In genomic region chr5:122653087-122654017, GRCh38 we compare ENCODE assay signal across 18 cellular contexts.
A peak's percentile ranks its signal among the peaks of the same experiment; 100 is the strongest.
DNase-seq lines count a peak whose midpoint lies in the region; ATAC-seq and TF ChIP-seq lines count a peak whose summit lies in the region.
"Had no signal": no experiment of that assay in that cellular context is flagged by ENCODE, and none has a peak within 500 bp of the region (broad histone marks: within the 10 kb centered on the region; RNA-seq: fewer than 3 reads in every experiment).

No MANE protein-coding gene starts in this region.

- H3K27me3 ChIP-seq in adrenal gland (no peaks in the 10 kb centered on the region), lower lobe of right lung (ENCODE audit: low read depth) (no peaks in the 10 kb centered on the region)
- H3K27me3 ChIP-seq: gastroesophageal sphincter, neural progenitor cell had no signal

- H3K27ac ChIP-seq in adrenal gland (no peak overlapping the region), lower lobe of right lung (no peak overlapping the region)
- H3K27ac ChIP-seq: gastroesophageal sphincter, neural progenitor cell had no signal

- H3K4me3 ChIP-seq in adrenal gland: no peak overlapping the region
- no peak overlapping the region for H3K4me3 ChIP-seq in lower lobe of right lung
- H3K4me3 ChIP-seq: gastroesophageal sphincter, neural progenitor cell had no signal

- H3K36me3 Mint-ChIP-seq in WTC11: no peaks in the 10 kb centered on the region
- H3K36me3 Mint-ChIP-seq: brain; CD4-positive, alpha-beta memory T cell; IgD-negative memory B cell; neural progenitor cell had no signal

- ATAC-seq in lower lobe of right lung (no peak), WTC11 (no peak)
- ATAC-seq: activated CD4-positive, CD25-positive, alpha-beta regulatory T cell treated with anti-CD3 and anti-CD28 coated beads, Interleukin-2, amount 50 U/mL, for 24 hours; gastroesophageal sphincter; right cardiac atrium had no signal

- no peaks in the 10 kb centered on the region for H3K4me1 Mint-ChIP-seq in WTC11
- H3K4me1 Mint-ChIP-seq: brain; CD4-positive, alpha-beta memory T cell; neural progenitor cell had no signal

- no peak for TF ChIP-seq POLR2A in adrenal gland (IDR thresholded peaks at IDR 0.05)

- no peak for TF ChIP-seq CTCF in adrenal gland (IDR thresholded peaks at IDR 0.05)
- TF ChIP-seq CTCF in lower lobe of right lung (IDR thresholded peaks at IDR 0.05): no peak
- TF ChIP-seq CTCF in WTC11 (IDR thresholded peaks at IDR 0.05): no peak

- H3K27me3 Mint-ChIP-seq in WTC11 (ENCODE audit: low read depth): no peaks in the 10 kb centered on the region
- H3K27me3 Mint-ChIP-seq: IgD-negative memory B cell had no signal

- POLR2A ChIA-PET in WTC11 (lab: Charles Lee): no interaction called here

- intact Hi-C loops in adrenal gland (cut with DNase I): no loop called here
- intact Hi-C loops in lower lobe of right lung (cut with DNase I): no loop called here

- no peaks in the 10 kb centered on the region for H3K9me3 Mint-ChIP-seq in WTC11
- H3K9me3 Mint-ChIP-seq: brain, IgD-negative memory B cell, neural progenitor cell had no signal

- 55 to 69% (median 65%) methylated on average over 3 of the region's 3 CpGs for WGBS in adrenal gland, 4 donors

- no peak overlapping the region for H3K27ac Mint-ChIP-seq in WTC11
- H3K27ac Mint-ChIP-seq: brain; CD4-positive, alpha-beta memory T cell; IgD-negative memory B cell; neural progenitor cell had no signal

- CTCF ChIA-PET in WTC11 (lab: Charles Lee): interaction anchor here (0.6 to 0.8 kb wide), 2 partner anchors 49 to 449 kb away, joined by 3 read pairs; no protein-coding TSS in a partner anchor

- DNase-seq in Daoy (ENCODE audit: low read depth): peak; percentile 79
- peak; percentile 12 for DNase-seq in NCI-H69 (lab: John Stamatoyannopoulos, UW)
- DNase-seq in dedifferentiated amniotic fluid mesenchymal stem cell (ENCODE audit: extremely low spot score): peak; percentile 72
- peak; percentile 18 for DNase-seq in left kidney (ENCODE audit: low read depth, low spot score)
- DNase-seq in cerebellar nuclear complex (lab: John Stamatoyannopoulos, UW): no peak
- DNase-seq in adrenal gland: no peak
- DNase-seq in lower lobe of right lung: no peak
- DNase-seq in WTC11 (ENCODE audit: low spot score): no peak
- DNase-seq: activated effector memory CD4-positive, alpha-beta T cell treated with Interleukin-2 at 50 U/mL for 16 hours; CD4-positive, alpha-beta memory T cell; effector CD8-positive, alpha-beta T cell; right cardiac atrium; stimulated activated CD4-positive, alpha-beta T cell treated with anti-CD3 and anti-CD28 coated beads, Interleukin-2, amount 100 ng/mL, for 24 hours had no signal

- H3K4me1 ChIP-seq in adrenal gland (replicated peaks in 1 of 2) (no peaks in the 10 kb centered on the region), lower lobe of right lung (no peaks in the 10 kb centered on the region)
- H3K4me1 ChIP-seq: gastroesophageal sphincter, neural progenitor cell had no signal

- H3K9me3 ChIP-seq in adrenal gland (replicated peaks in 1 of 3) (no peaks in the 10 kb centered on the region), lower lobe of right lung (no peaks in the 10 kb centered on the region)
- H3K9me3 ChIP-seq: gastroesophageal sphincter had no signal

- H3K36me3 ChIP-seq in adrenal gland (replicated peaks in 1 of 2) (no peaks in the 10 kb centered on the region), lower lobe of right lung (no peaks in the 10 kb centered on the region)
- H3K36me3 ChIP-seq: gastroesophageal sphincter, neural progenitor cell had no signal

- H3K4me3 Mint-ChIP-seq in WTC11: no peak overlapping the region
- H3K4me3 Mint-ChIP-seq: brain; CD4-positive, alpha-beta memory T cell; IgD-negative memory B cell; neural progenitor cell had no signal

TF ChIP-seq in WTC11, 78 proteins besides CTCF, POLR2A, EP300 and RAD21:
- TF ChIP-seq ZNF219 (CRISPR knock-in tag; IDR thresholded peaks at IDR 0.05; ENCODE audit: borderline replicate concordance): no peak
- no peak for TF ChIP-seq ARID4B (CRISPR knock-in tag; IDR thresholded peaks at IDR 0.05; ENCODE audit: borderline replicate concordance)
- no peak for TF ChIP-seq ZNF416 (CRISPR knock-in tag; IDR thresholded peaks at IDR 0.05)
- no peak for TF ChIP-seq OVOL2 (CRISPR knock-in tag; IDR thresholded peaks at IDR 0.05; ENCODE audit: borderline replicate concordance)
- no peak for TF ChIP-seq ZNF317 (CRISPR knock-in tag; IDR thresholded peaks at IDR 0.05; ENCODE audit: borderline replicate concordance, low read depth)
- TF ChIP-seq ZNF138 (CRISPR knock-in tag; conservative IDR thresholded peaks at IDR 0.05): no peak
- TF ChIP-seq, protein P1, sequence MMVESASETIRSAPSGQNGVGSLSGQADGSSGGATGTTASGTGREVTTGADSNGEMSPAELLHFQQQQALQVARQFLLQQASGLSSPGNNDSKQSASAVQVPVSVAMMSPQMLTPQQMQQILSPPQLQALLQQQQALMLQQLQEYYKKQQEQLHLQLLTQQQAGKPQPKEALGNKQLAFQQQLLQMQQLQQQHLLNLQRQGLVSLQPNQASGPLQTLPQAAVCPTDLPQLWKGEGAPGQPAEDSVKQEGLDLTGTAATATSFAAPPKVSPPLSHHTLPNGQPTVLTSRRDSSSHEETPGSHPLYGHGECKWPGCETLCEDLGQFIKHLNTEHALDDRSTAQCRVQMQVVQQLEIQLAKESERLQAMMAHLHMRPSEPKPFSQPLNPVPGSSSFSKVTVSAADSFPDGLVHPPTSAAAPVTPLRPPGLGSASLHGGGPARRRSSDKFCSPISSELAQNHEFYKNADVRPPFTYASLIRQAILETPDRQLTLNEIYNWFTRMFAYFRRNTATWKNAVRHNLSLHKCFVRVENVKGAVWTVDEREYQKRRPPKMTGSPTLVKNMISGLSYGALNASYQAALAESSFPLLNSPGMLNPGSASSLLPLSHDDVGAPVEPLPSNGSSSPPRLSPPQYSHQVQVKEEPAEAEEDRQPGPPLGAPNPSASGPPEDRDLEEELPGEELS (CRISPR knock-in tag; IDR thresholded peaks at IDR 0.05): no peak
- no peak for TF ChIP-seq JAZF1 (CRISPR knock-in tag; IDR thresholded peaks at IDR 0.05)
- no peak for TF ChIP-seq TCF7 (CRISPR knock-in tag; IDR thresholded peaks at IDR 0.05; ENCODE audit: low read depth)
- no peak for TF ChIP-seq HMGA2 (CRISPR knock-in tag; IDR thresholded peaks at IDR 0.05)
- TF ChIP-seq USF2 (CRISPR knock-in tag; IDR thresholded peaks at IDR 0.05): no peak
- TF ChIP-seq RORB (CRISPR knock-in tag; IDR thresholded peaks at IDR 0.05): no peak
- TF ChIP-seq MXD4 (CRISPR knock-in tag; IDR thresholded peaks at IDR 0.05; ENCODE audit: borderline replicate concordance): no peak
- TF ChIP-seq, protein P2, sequence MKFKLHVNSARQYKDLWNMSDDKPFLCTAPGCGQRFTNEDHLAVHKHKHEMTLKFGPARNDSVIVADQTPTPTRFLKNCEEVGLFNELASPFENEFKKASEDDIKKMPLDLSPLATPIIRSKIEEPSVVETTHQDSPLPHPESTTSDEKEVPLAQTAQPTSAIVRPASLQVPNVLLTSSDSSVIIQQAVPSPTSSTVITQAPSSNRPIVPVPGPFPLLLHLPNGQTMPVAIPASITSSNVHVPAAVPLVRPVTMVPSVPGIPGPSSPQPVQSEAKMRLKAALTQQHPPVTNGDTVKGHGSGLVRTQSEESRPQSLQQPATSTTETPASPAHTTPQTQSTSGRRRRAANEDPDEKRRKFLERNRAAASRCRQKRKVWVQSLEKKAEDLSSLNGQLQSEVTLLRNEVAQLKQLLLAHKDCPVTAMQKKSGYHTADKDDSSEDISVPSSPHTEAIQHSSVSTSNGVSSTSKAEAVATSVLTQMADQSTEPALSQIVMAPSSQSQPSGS (CRISPR knock-in tag; IDR thresholded peaks at IDR 0.05; ENCODE audit: borderline replicate concordance, low read depth): no peak

Comparison
In these comparisons a context has a peak if more than half of its experiments do, and no peak if none do; other contexts are left out.
1. DNase-seq: peak in Daoy (single experiment), NCI-H69 (single experiment), dedifferentiated amniotic fluid mesenchymal stem cell (single experiment) and left kidney (single experiment); none in cerebellar nuclear complex (0 of 2), adrenal gland (0 of 7), lower lobe of right lung (single experiment) and WTC11 (single experiment).